Comparison of ENCODE assay signal across 22 cellular contexts in the genomic region with DNA sequence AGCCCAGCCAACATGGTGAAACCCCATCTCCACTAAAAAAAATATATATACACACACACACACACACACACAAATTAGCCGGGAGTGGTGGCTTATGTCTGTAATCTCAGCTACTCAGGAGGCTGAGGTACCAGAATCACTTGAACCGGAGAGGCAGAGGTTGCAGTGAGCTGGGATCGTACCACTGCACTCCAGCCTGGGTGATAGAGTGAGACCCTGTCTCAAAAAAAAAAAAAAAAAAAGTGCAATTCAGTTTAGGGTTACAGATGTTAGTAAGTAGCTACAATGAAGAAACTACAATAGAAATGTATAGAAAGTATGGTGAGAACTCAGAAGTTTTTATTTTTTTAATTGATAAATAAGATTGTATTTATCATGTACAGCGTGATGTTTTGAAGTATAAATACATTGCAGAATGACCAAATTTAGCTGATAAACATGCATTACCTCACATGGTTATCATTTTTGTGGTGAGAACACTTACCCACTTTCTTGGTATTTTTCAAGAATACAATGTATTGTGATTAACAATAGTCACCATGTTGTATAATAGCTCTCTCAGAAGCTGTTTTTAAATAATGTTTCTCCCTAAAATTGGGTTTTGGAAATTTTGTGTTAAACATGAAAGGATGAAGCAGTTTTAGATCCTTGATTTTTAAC. TPM values are rescaled to one million over a fixed set of nuclear protein-coding genes. Genes with fewer than 3 reads are reported as not detected.
DNase-seq lines count a peak whose midpoint lies in the region; ATAC-seq, FAIRE-seq and TF ChIP-seq lines count a peak whose summit lies in the region.
"Had no signal": no experiment of that assay in that cellular context is flagged by ENCODE, and none has a peak within 500 bp of the region (broad histone marks: within the 10 kb centered on the region; RNA-seq: fewer than 3 reads in every experiment).

No MANE protein-coding gene starts in this region.

- no peak overlapping the region for H4K8ac ChIP-seq in H9 (replicated peaks; ENCODE audit: insufficient read length, low read depth, low read length)

- peaks cover 7% of the 10 kb centered on the region for H3K36me3 Mint-ChIP-seq in astrocyte (ENCODE audit: low read depth, unreplicated experiment)
- peaks cover 20% of the 10 kb centered on the region for H3K36me3 Mint-ChIP-seq in activated T-cell treated with anti-CD3 and anti-CD28 coated beads, Interleukin-2, amount 50 U/mL, for 4 hours (ENCODE audit: insufficient read depth)
- H3K36me3 Mint-ChIP-seq in H9 (ENCODE audit: insufficient read depth in 1 of 3, low read depth in 3 of 3): peaks cover 3 to 15% (median 7%) of the 10 kb centered on the region in 3 experiments; a peak in 5 of 7 replicates

- H3T11ph ChIP-seq in H9 (ENCODE audit: low read length): no peak overlapping the region

- CTCF ChIA-PET in HEK293 (lab: Yijun Ruan, JAX): interaction anchor here (0.6 kb wide), 1 partner anchor 625 kb away, joined by 4 read pairs; no protein-coding TSS in a partner anchor

- H3K4ac ChIP-seq in H9 (ENCODE audit: low read depth, low read length): no peak overlapping the region

- no peaks in the 10 kb centered on the region; a peak in 1 of 3 replicates for H3K36me3 ChIP-seq in HEK293 (ENCODE audit: control insufficient read depth in 2 of 2, insufficient read depth in 1 of 2, low read length in 2 of 2)
- no peaks in the 10 kb centered on the region for H3K36me3 ChIP-seq in astrocyte (ENCODE audit: insufficient read depth, low read length)
- H3K36me3 ChIP-seq: HAP-1 had no signal

- H3K23me2 ChIP-seq in H9 (ENCODE audit: insufficient read length, low read depth, low read length, poor library complexity, severe bottlenecking): no peaks in the 10 kb centered on the region

- H3K4me1 ChIP-seq in HEK293 (ENCODE audit: control insufficient read depth, insufficient read depth, low read length) (peaks cover 17% of the 10 kb centered on the region), astrocyte (ENCODE audit: insufficient read depth, low read length) (peaks cover 7% of the 10 kb centered on the region), H9 (ENCODE audit: insufficient read depth, low read length) (peaks cover 7% of the 10 kb centered on the region; the same call in 1 of the 2 replicates)

- H3K27me3 ChIP-seq in astrocyte (ENCODE audit: insufficient read depth, low read length): no peaks in the 10 kb centered on the region
- no peaks in the 10 kb centered on the region for H3K27me3 ChIP-seq in H9 (ENCODE audit: insufficient read depth, low read length)

- no peak for FAIRE-seq in astrocyte (lab: Jason Lieb, UNC)
- FAIRE-seq: GM12878, GM18507 had no signal

- H3K27me3 Mint-ChIP-seq in astrocyte (ENCODE audit: low read depth, unreplicated experiment): no peaks in the 10 kb centered on the region
- no peaks in the 10 kb centered on the region for H3K27me3 Mint-ChIP-seq in activated T-cell treated with anti-CD3 and anti-CD28 coated beads, Interleukin-2, amount 50 U/mL, for 4 hours (ENCODE audit: low read depth)
- H3K27me3 Mint-ChIP-seq in H9 (ENCODE audit: low read depth): no peaks in the 10 kb centered on the region
- H3K27me3 Mint-ChIP-seq: B cell; CD4-positive, alpha-beta T cell had no signal

- H3K79me1 ChIP-seq in H9 (ENCODE audit: insufficient read depth, low read depth, low read length, poor library complexity, severe bottlenecking): peaks cover 4% of the 10 kb centered on the region

- no peak overlapping the region for H3K4me3 Mint-ChIP-seq in astrocyte (ENCODE audit: unreplicated experiment)
- no peak overlapping the region for H3K4me3 Mint-ChIP-seq in activated T-cell treated with anti-CD3 and anti-CD28 coated beads, Interleukin-2, amount 50 U/mL, for 4 hours
- H3K4me3 Mint-ChIP-seq in H9: no peak overlapping the region
- H3K4me3 Mint-ChIP-seq: B cell; CD4-positive, alpha-beta T cell; HFFc6 had no signal

- no peak overlapping the region for H3K14ac ChIP-seq in H9 (ENCODE audit: insufficient read depth, low read length)

- no peak for ATAC-seq in activated T-cell treated with anti-CD3 and anti-CD28 coated beads, Interleukin-2, amount 50 U/mL, for 4 hours
- ATAC-seq: GM12878 had no signal

- no peak overlapping the region for H3K23ac ChIP-seq in H9 (ENCODE audit: insufficient read length, low read depth, low read length)

- no peak overlapping the region for H3K18ac ChIP-seq in H9 (ENCODE audit: insufficient read length, low read depth, low read length)

- H3K9me3 ChIP-seq in HEK293 (ENCODE audit: control insufficient read depth, insufficient read depth, low read depth, low read length) (no peaks in the 10 kb centered on the region), astrocyte (ENCODE audit: insufficient read depth, low read depth, low read length) (no peaks in the 10 kb centered on the region), H9 (ENCODE audit: control insufficient read depth, low read depth, low read length) (no peaks in the 10 kb centered on the region)
- H3K9me3 ChIP-seq: HAP-1 had no signal

- H2AFZ ChIP-seq in astrocyte (ENCODE audit: low read depth, low read length): no peak overlapping the region
- H2AFZ ChIP-seq in H9 (ENCODE audit: low read length): no peak overlapping the region

- no peak overlapping the region for H4K91ac ChIP-seq in H9 (ENCODE audit: insufficient read length, low read depth, low read length)

- no peak overlapping the region for H2BK120ac ChIP-seq in H9 (ENCODE audit: low read depth, low read length, poor library complexity, severe bottlenecking)

- no peak overlapping the region for H2AK5ac ChIP-seq in H9 (ENCODE audit: insufficient read length, low read length)

- DNase-seq in astrocyte (ENCODE audit: low read depth) (peak; percentile 71), fibroblast of pulmonary artery (ENCODE audit: low read depth) (peak; percentile 42), renal cortical epithelial cell (ENCODE audit: low read depth) (peak; percentile 23), activated gamma-delta T cell treated with Interleukin-2 at 50 U/mL for 16 hours (no peak), H9 (no peak)
- DNase-seq in activated T-cell treated with anti-CD3 and anti-CD28 coated beads, Interleukin-2, amount 50 U/mL, for 4 hours: no peak
- DNase-seq in stimulated activated CD4-positive, alpha-beta T cell treated with anti-CD3 and anti-CD28 coated beads, Interleukin-12 subunit alpha, Interleukin-12 subunit beta, amount 100 ng/mL, for 4 hours: no peak
- DNase-seq: ACHN; C1 segment of cervical spinal cord; CD4-positive, alpha-beta T cell; DMS79; GOT3; HFFc6; IMR-90 had no signal

- H3K79me2 ChIP-seq in astrocyte (ENCODE audit: insufficient read depth, low read length) (peaks cover 98% of the 10 kb centered on the region), H9 (ENCODE audit: insufficient read depth, low read length) (peaks cover 41% of the 10 kb centered on the region; the same call in 1 of the 2 replicates)

- H4K20me1 ChIP-seq in astrocyte (ENCODE audit: insufficient read depth, low read length) (peaks cover 87% of the 10 kb centered on the region), H9 (ENCODE audit: control insufficient read depth, insufficient read depth, insufficient read length) (no peaks in the 10 kb centered on the region)

- POLR2A ChIA-PET in HEK293 (lab: Yijun Ruan, JAX): no interaction called here

- H3K27ac Mint-ChIP-seq in astrocyte (ENCODE audit: unreplicated experiment): no peak overlapping the region
- no peak overlapping the region for H3K27ac Mint-ChIP-seq in H9
- H3K27ac Mint-ChIP-seq: B cell; CD4-positive, alpha-beta T cell; HFFc6 had no signal

- H2BK20ac ChIP-seq in H9 (ENCODE audit: low read depth, low read length, poor library complexity, severe bottlenecking): no peak overlapping the region

- H3K56ac ChIP-seq in H9 (ENCODE audit: insufficient read length, low read depth, low read length): no peak overlapping the region

- H3K9ac ChIP-seq in astrocyte (ENCODE audit: low read length) (no peak overlapping the region), H9 (ENCODE audit: extremely low read depth, insufficient read length, low read length) (no peak overlapping the region)

- H2BK15ac ChIP-seq in H9 (ENCODE audit: low read depth, low read length): no peak overlapping the region

- H3K9me3 Mint-ChIP-seq in astrocyte (ENCODE audit: unreplicated experiment) (no peaks in the 10 kb centered on the region), H9 (no peaks in the 10 kb centered on the region)
- no peaks in the 10 kb centered on the region for H3K9me3 Mint-ChIP-seq in activated T-cell treated with anti-CD3 and anti-CD28 coated beads, Interleukin-2, amount 50 U/mL, for 4 hours
- H3K9me3 Mint-ChIP-seq: CD4-positive, alpha-beta T cell; HFFc6 had no signal

- H3K4me2 ChIP-seq in astrocyte (ENCODE audit: low read length) (peak overlapping the region; percentile 31), H9 (ENCODE audit: insufficient read depth, insufficient read length, low read length) (no peak overlapping the region)

- no peak overlapping the region for H2BK12ac ChIP-seq in H9 (ENCODE audit: insufficient read length, low read depth, low read length)

- H4K5ac ChIP-seq in H9 (ENCODE audit: insufficient read length, low read depth, low read length): no peak overlapping the region

- H3K27ac ChIP-seq in HEK293 (ENCODE audit: extremely low read depth, low read depth, low read length) (no peak overlapping the region), astrocyte (ENCODE audit: low read depth, low read length) (peak overlapping the region; percentile 27), H9 (ENCODE audit: insufficient read length, low read depth, low read length) (no peak overlapping the region)

- no peak overlapping the region for H2BK5ac ChIP-seq in H9 (ENCODE audit: insufficient read length, low read length)

- H3K4me1 Mint-ChIP-seq in astrocyte (ENCODE audit: low read depth, unreplicated experiment) (peaks cover 31% of the 10 kb centered on the region), H9 (peaks cover 35 to 53% of the 10 kb centered on the region in 2 experiments)
- H3K4me1 Mint-ChIP-seq in activated T-cell treated with anti-CD3 and anti-CD28 coated beads, Interleukin-2, amount 50 U/mL, for 4 hours (ENCODE audit: low read depth): peaks cover 23% of the 10 kb centered on the region

- H3K4me3 ChIP-seq in HEK293 (ENCODE audit: low read depth, low read length): no peak overlapping the region
- no peak overlapping the region for H3K4me3 ChIP-seq in astrocyte (ENCODE audit: insufficient read depth, low read depth, low read length)
- no peak overlapping the region for H3K4me3 ChIP-seq in fibroblast of pulmonary artery (replicated peaks; ENCODE audit: low read depth, low read length)
- H3K4me3 ChIP-seq: GM12878, HAP-1 had no signal

- TF ChIP-seq CTCF in HEK293 (tag by site-specific recombination; IDR thresholded peaks at IDR 0.05): no peak
- TF ChIP-seq CTCF in astrocyte (IDR thresholded peaks at IDR 0.05; ENCODE audit: insufficient read depth, low read depth, low read length): no peak
- no peak for TF ChIP-seq CTCF in fibroblast of pulmonary artery (IDR thresholded peaks at IDR 0.05; ENCODE audit: low read length, missing control alignments)
- no peak for TF ChIP-seq CTCF in H9 (conservative IDR thresholded peaks at IDR 0.05)

- WGBS in H9 (ENCODE audit: extremely low coverage, insufficient read length, low lambda C conversion rate): 100% methylated on average over 1 of the region's 4 CpGs

RNA-seq across cellular contexts. Expression of a gene that starts 17.9 kb away (rescaled TPM):
- total RNA-seq in astrocyte (110 TPM in 2 replicates), renal cortical epithelial cell (112 and 124 TPM in 2 replicates), H9 (2021) (197 and 204 TPM in 2 replicates)
- total RNA-seq in activated T-cell treated with anti-CD3 and anti-CD28 coated beads, Interleukin-2, amount 50 U/mL, for 4 hours: 10 to 100 TPM; 69.6 to 90.9 (median 81.2) TPM

RNA-seq across cellular contexts. Expression of a gene that starts 21.6 kb away (rescaled TPM):
- not detected in 2 replicates for total RNA-seq in astrocyte
- not detected in 2 replicates for total RNA-seq in renal cortical epithelial cell
- total RNA-seq in activated T-cell treated with anti-CD3 and anti-CD28 coated beads, Interleukin-2, amount 50 U/mL, for 4 hours: not detected
- total RNA-seq in H9 (2021): not detected in 2 replicates
- total RNA-seq: A172; CD4-positive, alpha-beta T cell; G401; GM12878; HFFc6; HT-29; IMR-90 had no signal

Comparison
In these comparisons a context has a peak if more than half of its experiments do, and no peak if none do; other contexts are left out.
1. DNase-seq: peak in astrocyte (single experiment), fibroblast of pulmonary artery (single experiment) and renal cortical epithelial cell (single experiment); none in activated gamma-delta T cell treated with Interleukin-2 at 50 U/mL for 16 hours (single experiment), activated T-cell treated with anti-CD3 and anti-CD28 coated beads, Interleukin-2, amount 50 U/mL, for 4 hours (single experiment), stimulated activated CD4-positive, alpha-beta T cell treated with anti-CD3 and anti-CD28 coated beads, Interleukin-12 subunit alpha, Interleukin-12 subunit beta, amount 100 ng/mL, for 4 hours (single experiment) and H9 (single experiment).